ENCODE assay signal across 1 cellular context in the genomic region with DNA sequence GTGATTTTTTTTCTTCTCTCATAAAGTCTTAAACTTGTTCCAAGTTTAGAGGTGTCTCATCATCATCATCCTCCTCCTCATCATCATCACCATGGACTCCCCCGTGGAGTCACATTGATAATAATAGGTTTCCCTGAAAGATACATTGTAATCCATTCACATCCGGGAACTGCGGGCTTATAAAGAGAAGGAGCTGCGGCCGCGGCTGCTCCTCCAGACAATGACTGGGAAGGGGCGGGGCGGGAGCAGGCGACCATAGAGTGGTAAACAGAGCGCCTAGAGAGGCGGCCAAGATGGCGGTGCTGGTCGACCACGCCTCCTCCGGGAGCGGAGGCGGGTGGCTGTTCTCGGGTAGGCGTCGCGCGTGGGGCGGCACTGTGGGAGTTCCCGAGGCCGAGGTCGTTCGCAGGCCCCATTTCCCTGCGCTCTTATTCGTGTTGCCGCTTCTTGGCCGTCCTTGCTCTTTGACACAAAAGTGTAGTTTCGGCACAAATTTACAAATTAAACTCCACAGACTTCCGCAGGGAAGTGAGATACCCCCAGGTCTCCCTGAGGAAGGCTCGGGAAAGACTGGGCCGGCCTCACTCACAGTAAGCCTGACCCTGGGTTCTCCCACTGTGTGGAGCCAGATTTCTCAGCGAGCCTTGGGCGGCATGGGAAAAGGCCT.
A peak's percentile ranks its signal among the peaks of the same experiment; 100 is the strongest.
TF ChIP-seq lines count a peak whose summit lies in the region.

No MANE protein-coding gene starts in this region.

TF ChIP-seq in HEK293, 187 proteins besides CTCF, POLR2A, EP300 and RAD21 (continued from another document and continues in another):
- TF ChIP-seq, protein P1, sequence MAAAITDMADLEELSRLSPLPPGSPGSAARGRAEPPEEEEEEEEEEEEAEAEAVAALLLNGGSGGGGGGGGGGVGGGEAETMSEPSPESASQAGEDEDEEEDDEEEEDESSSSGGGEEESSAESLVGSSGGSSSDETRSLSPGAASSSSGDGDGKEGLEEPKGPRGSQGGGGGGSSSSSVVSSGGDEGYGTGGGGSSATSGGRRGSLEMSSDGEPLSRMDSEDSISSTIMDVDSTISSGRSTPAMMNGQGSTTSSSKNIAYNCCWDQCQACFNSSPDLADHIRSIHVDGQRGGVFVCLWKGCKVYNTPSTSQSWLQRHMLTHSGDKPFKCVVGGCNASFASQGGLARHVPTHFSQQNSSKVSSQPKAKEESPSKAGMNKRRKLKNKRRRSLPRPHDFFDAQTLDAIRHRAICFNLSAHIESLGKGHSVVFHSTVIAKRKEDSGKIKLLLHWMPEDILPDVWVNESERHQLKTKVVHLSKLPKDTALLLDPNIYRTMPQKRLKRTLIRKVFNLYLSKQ (tag by site-specific recombination; IDR thresholded peaks at IDR 0.05; ENCODE audit: borderline replicate concordance) = no peak
- TF ChIP-seq ZNF121 (tag by site-specific recombination; IDR thresholded peaks at IDR 0.05) (no peak), ZBTB8A (tag by site-specific recombination; IDR thresholded peaks at IDR 0.05) (peak; percentile 56), ZNF202 (tag by site-specific recombination; IDR thresholded peaks at IDR 0.05; ENCODE audit: borderline replicate concordance) (no peak), ZNF37A (tag by site-specific recombination; IDR thresholded peaks at IDR 0.05) (no peak), ZNF747 (tag by site-specific recombination; IDR thresholded peaks at IDR 0.05) (no peak), HOXA7 (CRISPR knock-in tag; IDR thresholded peaks at IDR 0.05; ENCODE audit: borderline replicate concordance) (no peak), FEZF1 (tag by site-specific recombination; IDR thresholded peaks at IDR 0.05) (no peak; the same call in 1 of the 2 replicates), ZNF394 (tag by site-specific recombination; IDR thresholded peaks at IDR 0.05; ENCODE audit: borderline replicate concordance) (peak; percentile 89), ZNF600 (tag by site-specific recombination; IDR thresholded peaks at IDR 0.05) (no peak), ZNF341 (tag by site-specific recombination; IDR thresholded peaks at IDR 0.05; ENCODE audit: low read depth) (peak; percentile 94), ZNF549 (tag by site-specific recombination; IDR thresholded peaks at IDR 0.05) (no peak), SP3 (tag by site-specific recombination; IDR thresholded peaks at IDR 0.05) (peak; percentile 98), ZNF555 (tag by site-specific recombination; conservative IDR thresholded peaks at IDR 0.05) (no peak), ZEB2 (tag by site-specific recombination; IDR thresholded peaks at IDR 0.05) (peak; percentile 85), ZNF24 (tag by site-specific recombination; IDR thresholded peaks at IDR 0.05) (0 out of 2 replicates have a peak, but pooled peaks have one; percentile 30), GFI1B (tag by site-specific recombination; IDR thresholded peaks at IDR 0.05) (no peak), ZNF664 (tag by site-specific recombination; IDR thresholded peaks at IDR 0.05) (no peak), ZSCAN30 (tag by site-specific recombination; IDR thresholded peaks at IDR 0.05) (peak; percentile 86), ZNF146 (tag by site-specific recombination; IDR thresholded peaks at IDR 0.05) (no peak), ZNF280C (tag by site-specific recombination; IDR thresholded peaks at IDR 0.05) (no peak), KLF8 (tag by site-specific recombination; IDR thresholded peaks at IDR 0.05) (peak; percentile 92), KLF7 (tag by site-specific recombination; IDR thresholded peaks at IDR 0.05; ENCODE audit: borderline replicate concordance) (peak; percentile 81; the same call in 1 of the 2 replicates), ZNF2 (tag by site-specific recombination; IDR thresholded peaks at IDR 0.05) (no peak; the same call in 1 of the 2 replicates), ZFP41 (tag by site-specific recombination; IDR thresholded peaks at IDR 0.05; ENCODE audit: borderline replicate concordance) (no peak), MYNN (tag by site-specific recombination; IDR thresholded peaks at IDR 0.05; ENCODE audit: borderline replicate concordance) (no peak), ZNF354C (tag by site-specific recombination; IDR thresholded peaks at IDR 0.05; ENCODE audit: borderline replicate concordance, low read depth) (no peak), ZNF654 (tag by site-specific recombination; IDR thresholded peaks at IDR 0.05; ENCODE audit: low read depth) (no peak), OVOL3 (tag by site-specific recombination; IDR thresholded peaks at IDR 0.05) (no peak), SCRT2 (tag by site-specific recombination; IDR thresholded peaks at IDR 0.05) (no peak; the same call in 1 of the 2 replicates), ZNF211 (tag by site-specific recombination; IDR thresholded peaks at IDR 0.05; ENCODE audit: low read depth) (no peak), ZNF16 (tag by site-specific recombination; IDR thresholded peaks at IDR 0.05; ENCODE audit: low read depth) (no peak), TCF7L2 (IDR thresholded peaks at IDR 0.05; ENCODE audit: borderline replicate concordance, low read depth, low read length) (no peak), ZNF133 (tag by site-specific recombination; IDR thresholded peaks at IDR 0.05) (no peak), ZNF629 (tag by site-specific recombination; IDR thresholded peaks at IDR 0.05) (0 out of 2 replicates have a peak, but pooled peaks have one; percentile 57), ZNF837 (tag by site-specific recombination; IDR thresholded peaks at IDR 0.05) (no peak), ZNF560 (tag by site-specific recombination; IDR thresholded peaks at IDR 0.05; ENCODE audit: borderline replicate concordance) (no peak), ZSCAN23 (tag by site-specific recombination; IDR thresholded peaks at IDR 0.05) (0 out of 2 replicates have a peak, but pooled peaks have one; percentile 28)
- TF ChIP-seq, protein P2, sequence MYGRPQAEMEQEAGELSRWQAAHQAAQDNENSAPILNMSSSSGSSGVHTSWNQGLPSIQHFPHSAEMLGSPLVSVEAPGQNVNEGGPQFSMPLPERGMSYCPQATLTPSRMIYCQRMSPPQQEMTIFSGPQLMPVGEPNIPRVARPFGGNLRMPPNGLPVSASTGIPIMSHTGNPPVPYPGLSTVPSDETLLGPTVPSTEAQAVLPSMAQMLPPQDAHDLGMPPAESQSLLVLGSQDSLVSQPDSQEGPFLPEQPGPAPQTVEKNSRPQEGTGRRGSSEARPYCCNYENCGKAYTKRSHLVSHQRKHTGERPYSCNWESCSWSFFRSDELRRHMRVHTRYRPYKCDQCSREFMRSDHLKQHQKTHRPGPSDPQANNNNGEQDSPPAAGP (tag by site-specific recombination; IDR thresholded peaks at IDR 0.05) = peak; percentile 67; the same call in 1 of the 2 replicates
- TF ChIP-seq, protein P3, sequence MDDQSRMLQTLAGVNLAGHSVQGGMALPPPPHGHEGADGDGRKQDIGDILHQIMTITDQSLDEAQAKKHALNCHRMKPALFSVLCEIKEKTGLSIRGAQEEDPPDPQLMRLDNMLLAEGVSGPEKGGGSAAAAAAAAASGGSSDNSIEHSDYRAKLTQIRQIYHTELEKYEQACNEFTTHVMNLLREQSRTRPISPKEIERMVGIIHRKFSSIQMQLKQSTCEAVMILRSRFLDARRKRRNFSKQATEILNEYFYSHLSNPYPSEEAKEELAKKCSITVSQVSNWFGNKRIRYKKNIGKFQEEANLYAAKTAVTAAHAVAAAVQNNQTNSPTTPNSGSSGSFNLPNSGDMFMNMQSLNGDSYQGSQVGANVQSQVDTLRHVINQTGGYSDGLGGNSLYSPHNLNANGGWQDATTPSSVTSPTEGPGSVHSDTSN (CRISPR knock-in tag; IDR thresholded peaks at IDR 0.05) = no peak
- TF ChIP-seq, protein P4, sequence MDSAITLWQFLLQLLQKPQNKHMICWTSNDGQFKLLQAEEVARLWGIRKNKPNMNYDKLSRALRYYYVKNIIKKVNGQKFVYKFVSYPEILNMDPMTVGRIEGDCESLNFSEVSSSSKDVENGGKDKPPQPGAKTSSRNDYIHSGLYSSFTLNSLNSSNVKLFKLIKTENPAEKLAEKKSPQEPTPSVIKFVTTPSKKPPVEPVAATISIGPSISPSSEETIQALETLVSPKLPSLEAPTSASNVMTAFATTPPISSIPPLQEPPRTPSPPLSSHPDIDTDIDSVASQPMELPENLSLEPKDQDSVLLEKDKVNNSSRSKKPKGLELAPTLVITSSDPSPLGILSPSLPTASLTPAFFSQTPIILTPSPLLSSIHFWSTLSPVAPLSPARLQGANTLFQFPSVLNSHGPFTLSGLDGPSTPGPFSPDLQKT (IDR thresholded peaks at IDR 0.05; ENCODE audit: borderline replicate concordance, low read depth, low read length) = no peak
- TF ChIP-seq, protein P5, sequence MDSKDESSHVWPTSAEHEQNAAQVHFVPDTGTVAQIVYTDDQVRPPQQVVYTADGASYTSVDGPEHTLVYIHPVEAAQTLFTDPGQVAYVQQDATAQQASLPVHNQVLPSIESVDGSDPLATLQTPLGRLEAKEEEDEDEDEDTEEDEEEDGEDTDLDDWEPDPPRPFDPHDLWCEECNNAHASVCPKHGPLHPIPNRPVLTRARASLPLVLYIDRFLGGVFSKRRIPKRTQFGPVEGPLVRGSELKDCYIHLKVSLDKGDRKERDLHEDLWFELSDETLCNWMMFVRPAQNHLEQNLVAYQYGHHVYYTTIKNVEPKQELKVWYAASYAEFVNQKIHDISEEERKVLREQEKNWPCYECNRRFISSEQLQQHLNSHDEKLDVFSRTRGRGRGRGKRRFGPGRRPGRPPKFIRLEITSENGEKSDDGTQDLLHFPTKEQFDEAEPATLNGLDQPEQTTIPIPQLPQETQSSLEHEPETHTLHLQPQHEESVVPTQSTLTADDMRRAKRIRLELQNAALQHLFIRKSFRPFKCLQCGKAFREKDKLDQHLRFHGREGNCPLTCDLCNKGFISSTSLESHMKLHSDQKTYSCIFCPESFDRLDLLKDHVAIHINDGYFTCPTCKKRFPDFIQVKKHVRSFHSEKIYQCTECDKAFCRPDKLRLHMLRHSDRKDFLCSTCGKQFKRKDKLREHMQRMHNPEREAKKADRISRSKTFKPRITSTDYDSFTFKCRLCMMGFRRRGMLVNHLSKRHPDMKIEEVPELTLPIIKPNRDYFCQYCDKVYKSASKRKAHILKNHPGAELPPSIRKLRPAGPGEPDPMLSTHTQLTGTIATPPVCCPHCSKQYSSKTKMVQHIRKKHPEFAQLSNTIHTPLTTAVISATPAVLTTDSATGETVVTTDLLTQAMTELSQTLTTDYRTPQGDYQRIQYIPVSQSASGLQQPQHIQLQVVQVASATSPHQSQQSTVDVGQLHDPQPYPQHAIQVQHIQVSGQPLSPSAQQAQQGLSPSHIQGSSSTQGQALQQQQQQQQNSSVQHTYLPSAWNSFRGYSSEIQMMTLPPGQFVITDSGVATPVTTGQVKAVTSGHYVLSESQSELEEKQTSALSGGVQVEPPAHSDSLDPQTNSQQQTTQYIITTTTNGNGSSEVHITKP (tag by site-specific recombination; IDR thresholded peaks at IDR 0.05) = peak; percentile 76
- TF ChIP-seq, protein P6, sequence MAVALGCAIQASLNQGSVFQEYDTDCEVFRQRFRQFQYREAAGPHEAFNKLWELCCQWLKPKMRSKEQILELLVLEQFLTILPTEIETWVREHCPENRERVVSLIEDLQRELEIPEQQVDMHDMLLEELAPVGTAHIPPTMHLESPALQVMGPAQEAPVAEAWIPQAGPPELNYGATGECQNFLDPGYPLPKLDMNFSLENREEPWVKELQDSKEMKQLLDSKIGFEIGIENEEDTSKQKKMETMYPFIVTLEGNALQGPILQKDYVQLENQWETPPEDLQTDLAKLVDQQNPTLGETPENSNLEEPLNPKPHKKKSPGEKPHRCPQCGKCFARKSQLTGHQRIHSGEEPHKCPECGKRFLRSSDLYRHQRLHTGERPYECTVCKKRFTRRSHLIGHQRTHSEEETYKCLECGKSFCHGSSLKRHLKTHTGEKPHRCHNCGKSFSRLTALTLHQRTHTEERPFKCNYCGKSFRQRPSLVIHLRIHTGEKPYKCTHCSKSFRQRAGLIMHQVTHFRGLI (tag by site-specific recombination; IDR thresholded peaks at IDR 0.05) = no peak
- TF ChIP-seq, protein P7, sequence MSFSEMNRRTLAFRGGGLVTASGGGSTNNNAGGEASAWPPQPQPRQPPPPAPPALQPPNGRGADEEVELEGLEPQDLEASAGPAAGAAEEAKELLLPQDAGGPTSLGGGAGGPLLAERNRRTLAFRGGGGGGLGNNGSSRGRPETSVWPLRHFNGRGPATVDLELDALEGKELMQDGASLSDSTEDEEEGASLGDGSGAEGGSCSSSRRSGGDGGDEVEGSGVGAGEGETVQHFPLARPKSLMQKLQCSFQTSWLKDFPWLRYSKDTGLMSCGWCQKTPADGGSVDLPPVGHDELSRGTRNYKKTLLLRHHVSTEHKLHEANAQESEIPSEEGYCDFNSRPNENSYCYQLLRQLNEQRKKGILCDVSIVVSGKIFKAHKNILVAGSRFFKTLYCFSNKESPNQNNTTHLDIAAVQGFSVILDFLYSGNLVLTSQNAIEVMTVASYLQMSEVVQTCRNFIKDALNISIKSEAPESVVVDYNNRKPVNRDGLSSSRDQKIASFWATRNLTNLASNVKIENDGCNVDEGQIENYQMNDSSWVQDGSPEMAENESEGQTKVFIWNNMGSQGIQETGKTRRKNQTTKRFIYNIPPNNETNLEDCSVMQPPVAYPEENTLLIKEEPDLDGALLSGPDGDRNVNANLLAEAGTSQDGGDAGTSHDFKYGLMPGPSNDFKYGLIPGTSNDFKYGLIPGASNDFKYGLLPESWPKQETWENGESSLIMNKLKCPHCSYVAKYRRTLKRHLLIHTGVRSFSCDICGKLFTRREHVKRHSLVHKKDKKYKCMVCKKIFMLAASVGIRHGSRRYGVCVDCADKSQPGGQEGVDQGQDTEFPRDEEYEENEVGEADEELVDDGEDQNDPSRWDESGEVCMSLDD (tag by site-specific recombination; IDR thresholded peaks at IDR 0.05) = peak; percentile 54; the same call in 1 of the 2 replicates
- TF ChIP-seq, protein P8, sequence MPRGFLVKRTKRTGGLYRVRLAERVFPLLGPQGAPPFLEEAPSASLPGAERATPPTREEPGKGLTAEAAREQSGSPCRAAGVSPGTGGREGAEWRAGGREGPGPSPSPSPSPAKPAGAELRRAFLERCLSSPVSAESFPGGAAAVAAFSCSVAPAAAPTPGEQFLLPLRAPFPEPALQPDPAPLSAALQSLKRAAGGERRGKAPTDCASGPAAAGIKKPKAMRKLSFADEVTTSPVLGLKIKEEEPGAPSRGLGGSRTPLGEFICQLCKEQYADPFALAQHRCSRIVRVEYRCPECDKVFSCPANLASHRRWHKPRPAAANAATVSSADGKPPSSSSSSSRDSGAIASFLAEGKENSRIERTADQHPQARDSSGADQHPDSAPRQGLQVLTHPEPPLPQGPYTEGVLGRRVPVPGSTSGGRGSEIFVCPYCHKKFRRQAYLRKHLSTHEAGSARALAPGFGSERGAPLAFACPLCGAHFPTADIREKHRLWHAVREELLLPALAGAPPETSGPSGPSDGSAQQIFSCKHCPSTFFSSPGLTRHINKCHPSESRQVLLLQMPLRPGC (tag by site-specific recombination; IDR thresholded peaks at IDR 0.05) = peak; percentile 66
